Comparison of ENCODE assay signal across 8 cellular contexts in genomic region chr15:71115567-71116351, GRCh38. TPM values are rescaled to one million over a fixed set of nuclear protein-coding genes. Genes with fewer than 3 reads are reported as not detected.
DNase-seq lines count a peak whose midpoint lies in the region; ATAC-seq and TF ChIP-seq lines count a peak whose summit lies in the region.

No MANE protein-coding gene starts in this region.

- H3K4me3 ChIP-seq in fibroblast of mammary gland (ENCODE audit: control insufficient read depth, low read depth, low read length) (peak overlapping the region; percentile 69), neural progenitor cell (peak overlapping the region; percentile 69)

- H3K9me3 ChIP-seq in neural progenitor cell (ENCODE audit: low read depth) = no peaks in the 10 kb centered on the region

- peak overlapping the region; percentile 71 for H3K27ac ChIP-seq in VCaP
- no peak overlapping the region for H3K27ac ChIP-seq in neural progenitor cell

- no peaks in the 10 kb centered on the region for H3K9me3 Mint-ChIP-seq in neural progenitor cell

- H3K36me3 ChIP-seq in neural progenitor cell = no peaks in the 10 kb centered on the region

- peak; percentile 21 for ATAC-seq in GM19023 (IDR thresholded peaks at IDR 0.05; ENCODE audit: unreplicated experiment)
- ATAC-seq in HG03354 (IDR thresholded peaks at IDR 0.05; ENCODE audit: poor library complexity, severe bottlenecking, unreplicated experiment) = peak; percentile 53
- ATAC-seq in GM21786 (IDR thresholded peaks at IDR 0.05; ENCODE audit: unreplicated experiment) = no peak

- DNase-seq in AG20443 (ENCODE audit: low spot score) (peak; percentile 81), fibroblast of mammary gland (ENCODE audit: low read depth) (peak; percentile 50), neural progenitor cell (ENCODE audit: low spot score) (peak; percentile 75), NCI-H345 treated with DMSO at 0.1 percent for 48 hours (lab: John Stamatoyannopoulos, UW; ENCODE audit: unreplicated experiment) (no peak)

- H3K4me2 ChIP-seq in neural progenitor cell = peak overlapping the region; percentile 96

- peaks cover 24% of the 10 kb centered on the region for H3K4me1 ChIP-seq in neural progenitor cell

- peak overlapping the region; percentile 84 for H3K4me3 Mint-ChIP-seq in neural progenitor cell

- no peaks in the 10 kb centered on the region for H4K20me1 ChIP-seq in neural progenitor cell (ENCODE audit: low read depth)

- H3K27ac Mint-ChIP-seq in neural progenitor cell = no peak overlapping the region

- H3K27me3 ChIP-seq in neural progenitor cell = peaks cover 48% of the 10 kb centered on the region

- H3K4me1 Mint-ChIP-seq in neural progenitor cell = peaks cover 39% of the 10 kb centered on the region

- no peaks in the 10 kb centered on the region for H3K36me3 Mint-ChIP-seq in neural progenitor cell

- peak overlapping the region; percentile 95 for H2AFZ ChIP-seq in neural progenitor cell (replicated peaks)

- TF ChIP-seq CTCF in VCaP (conservative IDR thresholded peaks at IDR 0.05) (peak; percentile 51), fibroblast of mammary gland (conservative IDR thresholded peaks at IDR 0.05; ENCODE audit: control insufficient read depth, insufficient read depth, low read depth, low read length) (no peak), neural progenitor cell (IDR thresholded peaks at IDR 0.05) (no peak)

- no peaks in the 10 kb centered on the region for H3K79me2 ChIP-seq in neural progenitor cell (ENCODE audit: low read depth)

- H3K27me3 Mint-ChIP-seq in neural progenitor cell (ENCODE audit: insufficient read depth, low read depth) = peaks cover 24% of the 10 kb centered on the region

- H3K9ac ChIP-seq in neural progenitor cell = no peak overlapping the region

- peaks cover 22% of the 10 kb centered on the region for H3F3A ChIP-seq in neural progenitor cell (ENCODE audit: low read depth)

RNA-seq across cellular contexts. Expression of gene THSD4, which starts 0.5 kb away (rescaled TPM):
- 2.0 and 2.4 TPM in 2 replicates for total RNA-seq in neural progenitor cell (ENCODE audit: low replicate concordance)
